Comparison of ENCODE assay signal across 14 cellular contexts in the genomic region with DNA sequence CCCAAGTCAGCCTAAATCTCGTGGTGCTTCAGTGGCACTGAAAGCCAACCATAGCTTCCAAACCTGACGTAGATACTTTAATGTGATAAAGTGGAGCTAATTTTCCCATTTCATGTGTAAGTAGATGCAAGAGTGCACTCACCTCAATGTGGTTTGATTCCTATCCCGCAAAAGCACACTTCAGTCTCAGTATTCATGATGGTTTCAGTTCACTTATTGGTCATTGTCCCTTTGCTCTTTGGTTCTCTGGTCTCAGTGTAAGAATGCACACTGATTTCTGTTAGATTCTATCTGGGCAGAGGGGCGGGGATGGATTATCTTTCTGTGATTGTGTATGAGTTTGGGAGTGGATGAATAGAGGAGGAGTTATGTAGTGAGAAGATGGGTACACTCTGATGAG.
DNase-seq lines count a peak whose midpoint lies in the region; ATAC-seq and TF ChIP-seq lines count a peak whose summit lies in the region.
"Had no signal": no experiment of that assay in that cellular context is flagged by ENCODE, and none has a peak within 500 bp of the region (broad histone marks: within the 10 kb centered on the region; RNA-seq: fewer than 3 reads in every experiment).

No MANE protein-coding gene starts in this region.

- H3K36me3 ChIP-seq in KOPT-K1 (ENCODE audit: insufficient read depth, low read length), result no peaks in the 10 kb centered on the region
- no peaks in the 10 kb centered on the region for H3K36me3 ChIP-seq in tibial nerve
- H3K36me3 ChIP-seq: gastroesophageal sphincter had no signal

- H3K9me3 Mint-ChIP-seq in activated CD8-positive, alpha-beta T cell treated with anti-CD3 and anti-CD28 coated beads for 36 hours, result no peaks in the 10 kb centered on the region
- no peaks in the 10 kb centered on the region for H3K9me3 Mint-ChIP-seq in activated CD8-positive, alpha-beta T cell treated with anti-CD3 and anti-CD28 coated beads, Interleukin-2, amount 10 ng/mL, durations not matched to agents 7 days and 5 days (ENCODE audit: insufficient read depth)
- H3K9me3 Mint-ChIP-seq in stimulated activated memory B cell treated with anti-CD40 and anti-IgM and Interleukin-4, amounts not matched to agents 10 μg/mL and 1 μg/mL and 100 μg/mL, for 72 hours, result no peaks in the 10 kb centered on the region
- H3K9me3 Mint-ChIP-seq: endodermal cell; T-helper 2 cell treated with Interferon-gamma antibody and Interleukin-4, amounts not matched to agents 5 μg/mL and 100 μg/mL, for 36 hours had no signal

- H3K27ac Mint-ChIP-seq in activated CD8-positive, alpha-beta T cell treated with anti-CD3 and anti-CD28 coated beads for 36 hours, result peak overlapping the region; percentile 3
- H3K27ac Mint-ChIP-seq in activated CD8-positive, alpha-beta T cell treated with anti-CD3 and anti-CD28 coated beads, Interleukin-2, amount 10 ng/mL, durations not matched to agents 7 days and 5 days, result no peak overlapping the region
- H3K27ac Mint-ChIP-seq in stimulated activated memory B cell treated with anti-CD40 and anti-IgM and Interleukin-4, amounts not matched to agents 10 μg/mL and 1 μg/mL and 100 μg/mL, for 72 hours, result peak overlapping the region; percentile 57
- H3K27ac Mint-ChIP-seq: endodermal cell; T-helper 2 cell treated with Interferon-gamma antibody and Interleukin-4, amounts not matched to agents 5 μg/mL and 100 μg/mL, for 36 hours had no signal

- TF ChIP-seq POLR2A in tibial nerve (IDR thresholded peaks at IDR 0.05), result no peak

- intact Hi-C loops in activated CD8-positive, alpha-beta T cell treated with anti-CD3 and anti-CD28 coated beads for 36 hours (cut with micrococcal nuclease), result no loop called here

- H3K4me1 Mint-ChIP-seq in activated CD8-positive, alpha-beta T cell treated with anti-CD3 and anti-CD28 coated beads for 36 hours (ENCODE audit: low read depth), result peaks cover 32% of the 10 kb centered on the region
- peaks cover 33% of the 10 kb centered on the region for H3K4me1 Mint-ChIP-seq in activated CD8-positive, alpha-beta T cell treated with anti-CD3 and anti-CD28 coated beads, Interleukin-2, amount 10 ng/mL, durations not matched to agents 7 days and 5 days (ENCODE audit: low read depth)
- H3K4me1 Mint-ChIP-seq in stimulated activated memory B cell treated with anti-CD40 and anti-IgM and Interleukin-4, amounts not matched to agents 10 μg/mL and 1 μg/mL and 100 μg/mL, for 72 hours, result peaks cover 61% of the 10 kb centered on the region
- H3K4me1 Mint-ChIP-seq: endodermal cell had no signal

- WGBS in tibial nerve, 2 donors, result 91 to 94% methylated on average over 4 of the region's 4 CpGs

- H3K4me3 Mint-ChIP-seq in activated CD8-positive, alpha-beta T cell treated with anti-CD3 and anti-CD28 coated beads for 36 hours, result no peak overlapping the region
- H3K4me3 Mint-ChIP-seq in activated CD8-positive, alpha-beta T cell treated with anti-CD3 and anti-CD28 coated beads, Interleukin-2, amount 10 ng/mL, durations not matched to agents 7 days and 5 days, result no peak overlapping the region
- H3K4me3 Mint-ChIP-seq in stimulated activated memory B cell treated with anti-CD40 and anti-IgM and Interleukin-4, amounts not matched to agents 10 μg/mL and 1 μg/mL and 100 μg/mL, for 72 hours, result peak overlapping the region; percentile 3
- H3K4me3 Mint-ChIP-seq: endodermal cell; mesothelial cell of epicardium; T-helper 2 cell treated with Interferon-gamma antibody and Interleukin-4, amounts not matched to agents 5 μg/mL and 100 μg/mL, for 36 hours had no signal

- H3K4me3 ChIP-seq in tibial nerve, result no peak overlapping the region
- H3K4me3 ChIP-seq: gastroesophageal sphincter had no signal

- POLR2A ChIA-PET in activated CD8-positive, alpha-beta T cell treated with anti-CD3 and anti-CD28 coated beads for 36 hours (lab: Charles Lee), result no interaction called here
- POLR2A ChIA-PET in activated CD8-positive, alpha-beta T cell treated with anti-CD3 and anti-CD28 coated beads, Interleukin-2, amount 10 ng/mL, durations not matched to agents 7 days and 5 days (lab: Charles Lee), result no interaction called here

- no peak for TF ChIP-seq EP300 in tibial nerve (IDR thresholded peaks at IDR 0.05)

- peaks cover 0 to 36% (median 6%) of the 10 kb centered on the region in 4 donors for H3K4me1 ChIP-seq in tibial nerve

- H3K27ac ChIP-seq in KOPT-K1 (ENCODE audit: low read depth, low read length, poor library complexity, severe bottlenecking), result peak overlapping the region; percentile 48
- H3K27ac ChIP-seq in tibial nerve, result no peak overlapping the region
- H3K27ac ChIP-seq: gastroesophageal sphincter had no signal

- H3K27me3 Mint-ChIP-seq in activated CD8-positive, alpha-beta T cell treated with anti-CD3 and anti-CD28 coated beads for 36 hours, result peaks cover 2% of the 10 kb centered on the region
- peaks cover 2% of the 10 kb centered on the region for H3K27me3 Mint-ChIP-seq in activated CD8-positive, alpha-beta T cell treated with anti-CD3 and anti-CD28 coated beads, Interleukin-2, amount 10 ng/mL, durations not matched to agents 7 days and 5 days (ENCODE audit: low read depth)
- no peaks in the 10 kb centered on the region for H3K27me3 Mint-ChIP-seq in stimulated activated memory B cell treated with anti-CD40 and anti-IgM and Interleukin-4, amounts not matched to agents 10 μg/mL and 1 μg/mL and 100 μg/mL, for 72 hours

- no peak for TF ChIP-seq CTCF in activated CD8-positive, alpha-beta T cell treated with anti-CD3 and anti-CD28 coated beads for 36 hours (IDR thresholded peaks at IDR 0.05)
- no peak for TF ChIP-seq CTCF in tibial nerve (IDR thresholded peaks at IDR 0.05)

- no peaks in the 10 kb centered on the region for H3K36me3 Mint-ChIP-seq in activated CD8-positive, alpha-beta T cell treated with anti-CD3 and anti-CD28 coated beads for 36 hours (ENCODE audit: low read depth)
- H3K36me3 Mint-ChIP-seq in activated CD8-positive, alpha-beta T cell treated with anti-CD3 and anti-CD28 coated beads, Interleukin-2, amount 10 ng/mL, durations not matched to agents 7 days and 5 days (ENCODE audit: low read depth), result no peaks in the 10 kb centered on the region
- no peaks in the 10 kb centered on the region for H3K36me3 Mint-ChIP-seq in stimulated activated memory B cell treated with anti-CD40 and anti-IgM and Interleukin-4, amounts not matched to agents 10 μg/mL and 1 μg/mL and 100 μg/mL, for 72 hours
- H3K36me3 Mint-ChIP-seq: mesothelial cell of epicardium had no signal

- no peaks in the 10 kb centered on the region for H3K9me3 ChIP-seq in KOPT-K1 (ENCODE audit: insufficient read depth, low read length, poor library complexity, severe bottlenecking)
- no peaks in the 10 kb centered on the region for H3K9me3 ChIP-seq in tibial nerve
- H3K9me3 ChIP-seq: gastroesophageal sphincter had no signal

- peak; percentile 51 for ATAC-seq in activated CD8-positive, alpha-beta T cell treated with anti-CD3 and anti-CD28 coated beads for 36 hours
- no peak for ATAC-seq in activated CD8-positive, alpha-beta T cell treated with anti-CD3 and anti-CD28 coated beads, Interleukin-2, amount 10 ng/mL, durations not matched to agents 7 days and 5 days
- ATAC-seq in GM21717 (IDR thresholded peaks at IDR 0.05; ENCODE audit: unreplicated experiment), result peak; percentile 54
- ATAC-seq in stimulated activated memory B cell treated with anti-CD40 and anti-IgM and Interleukin-4, amounts not matched to agents 10 μg/mL and 1 μg/mL and 100 μg/mL, for 72 hours, result peak; percentile 80
- ATAC-seq: gastroesophageal sphincter had no signal

- DNase-seq in activated CD8-positive, alpha-beta T cell treated with anti-CD3 and anti-CD28 coated beads for 36 hours, result no peak
- DNase-seq in activated CD8-positive, alpha-beta T cell treated with anti-CD3 and anti-CD28 coated beads, Interleukin-2, amount 10 ng/mL, durations not matched to agents 7 days and 5 days, result no peak
- no peak for DNase-seq in activated effector memory CD4-positive, alpha-beta T cell treated with Interleukin-2 at 50 U/mL for 16 hours
- DNase-seq in NCI-H524 (lab: John Stamatoyannopoulos, UW) (no peak), tibial nerve (ENCODE audit: low spot score in 2 of 2) (no peak)
- DNase-seq: activated naive CD4-positive, alpha-beta T cell treated with Interleukin-2 at 50 U/mL for 16 hours; endodermal cell; NCI-H2029 treated with DMSO at 0.1 percent for 48 hours had no signal

- no peaks in the 10 kb centered on the region for H3K27me3 ChIP-seq in tibial nerve
- H3K27me3 ChIP-seq: gastroesophageal sphincter had no signal

- CTCF ChIA-PET in activated CD8-positive, alpha-beta T cell treated with anti-CD3 and anti-CD28 coated beads for 36 hours (lab: Charles Lee), result interaction anchor here (1.1 kb wide), 1 partner anchor 16 kb away, joined by 3 read pairs; no protein-coding TSS in a partner anchor
- CTCF ChIA-PET in activated CD8-positive, alpha-beta T cell treated with anti-CD3 and anti-CD28 coated beads, Interleukin-2, amount 10 ng/mL, durations not matched to agents 7 days and 5 days (lab: Charles Lee), result no interaction called here
